ENCODE assay signal across 36 cellular contexts in genomic region chr1:204701229-204701628, GRCh38. TPM values are rescaled to one million over a fixed set of nuclear protein-coding genes. Genes with fewer than 3 reads are reported as not detected.
"Had no signal": no experiment of that assay in that cellular context is flagged by ENCODE, and none has a peak within 500 bp of the region (broad histone marks: within the 10 kb centered on the region; RNA-seq: fewer than 3 reads in every experiment).

No MANE protein-coding gene starts in this region.

- H3K4me3 ChIP-seq: MG63 had no signal

- H3K27ac ChIP-seq: KMS-11 had no signal

- H3K4me2 ChIP-seq: KMS-11 had no signal

- H3K9ac ChIP-seq: KMS-11 had no signal

- DNase-seq: Karpas-422, Kasumi-1, MG63, MM.1S, MV-4-11, NCI-H1048, NCI-H1092, NCI-H1092 treated with DMSO at 0.1 percent for 48 hours, NCI-H1105, NCI-H1105 treated with DMSO at 0.1 percent for 48 hours, NCI-H1417, NCI-H1417 treated with DMSO at 0.1 percent for 48 hours, NCI-H1436, NCI-H1436 treated with DMSO at 0.1 percent for 48 hours, NCI-H146, NCI-H1694, NCI-H1694 treated with DMSO at 0.1 percent for 48 hours, NCI-H187, NCI-H187 treated with DMSO at 0.1 percent for 48 hours, NCI-H1930, NCI-H2029, NCI-H2029 treated with DMSO at 0.1 percent for 48 hours, NCI-H2081, NCI-H2081 treated with DMSO at 0.1 percent for 48 hours, NCI-H2107, NCI-H2171, NCI-H2171 treated with DMSO at 0.1 percent for 48 hours, NCI-H2227 treated with DMSO at 0.1 percent for 48 hours, NCI-H226, NCI-H345, NCI-H446, NCI-H446 treated with DMSO at 0.1 percent for 48 hours, NCI-H510A had no signal

- H3K27me3 ChIP-seq: MG63 had no signal

- H3K36me3 ChIP-seq: MG63 had no signal

- H3K9me3 ChIP-seq: MG63 had no signal

RNA-seq across cellular contexts. Expression of gene LRRN2, which starts 15.7 kb away (rescaled TPM):
- total RNA-seq: LHCN-M2, MCF 10A had no signal
